Comparison of ENCODE assay signal across 1 cellular context in the genomic region with DNA sequence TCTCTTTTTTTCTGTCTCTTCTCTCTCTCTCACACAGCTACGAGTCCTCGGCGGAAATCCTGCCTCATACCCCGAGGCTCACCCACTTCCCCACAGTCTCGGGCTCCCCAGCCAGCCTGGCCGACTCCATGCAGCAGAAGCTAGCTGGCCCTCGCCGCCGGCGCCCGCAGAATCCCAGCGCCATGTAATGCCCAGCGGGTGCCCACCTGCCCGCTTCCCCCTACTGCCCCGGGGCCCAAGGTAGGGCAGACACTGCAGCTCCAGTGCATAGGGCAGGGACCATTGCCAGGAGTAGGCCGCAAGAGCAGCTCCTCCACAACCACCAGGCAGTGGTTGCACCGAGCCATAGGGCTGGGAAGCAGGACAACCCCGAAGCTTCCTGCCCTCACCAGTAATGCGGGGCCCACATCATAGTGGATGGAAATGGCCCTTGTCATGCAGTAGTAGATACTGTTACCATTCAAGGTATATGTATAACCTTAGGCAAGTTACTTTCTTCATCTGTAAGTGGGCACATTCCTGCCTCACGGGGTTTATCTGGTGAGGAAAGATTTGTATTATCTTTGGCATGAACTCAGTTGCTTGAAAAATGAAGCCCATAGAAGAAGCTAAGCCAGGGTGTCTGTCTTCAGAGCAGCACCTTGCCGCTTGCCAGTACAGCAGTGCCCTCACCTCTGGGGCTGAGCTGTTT.
TF ChIP-seq lines count a peak whose summit lies in the region.

No MANE protein-coding gene starts in this region.

TF ChIP-seq in GM23338, 12 proteins besides CTCF, POLR2A, EP300 and RAD21 (continued from another document):
- TF ChIP-seq, protein P1, sequence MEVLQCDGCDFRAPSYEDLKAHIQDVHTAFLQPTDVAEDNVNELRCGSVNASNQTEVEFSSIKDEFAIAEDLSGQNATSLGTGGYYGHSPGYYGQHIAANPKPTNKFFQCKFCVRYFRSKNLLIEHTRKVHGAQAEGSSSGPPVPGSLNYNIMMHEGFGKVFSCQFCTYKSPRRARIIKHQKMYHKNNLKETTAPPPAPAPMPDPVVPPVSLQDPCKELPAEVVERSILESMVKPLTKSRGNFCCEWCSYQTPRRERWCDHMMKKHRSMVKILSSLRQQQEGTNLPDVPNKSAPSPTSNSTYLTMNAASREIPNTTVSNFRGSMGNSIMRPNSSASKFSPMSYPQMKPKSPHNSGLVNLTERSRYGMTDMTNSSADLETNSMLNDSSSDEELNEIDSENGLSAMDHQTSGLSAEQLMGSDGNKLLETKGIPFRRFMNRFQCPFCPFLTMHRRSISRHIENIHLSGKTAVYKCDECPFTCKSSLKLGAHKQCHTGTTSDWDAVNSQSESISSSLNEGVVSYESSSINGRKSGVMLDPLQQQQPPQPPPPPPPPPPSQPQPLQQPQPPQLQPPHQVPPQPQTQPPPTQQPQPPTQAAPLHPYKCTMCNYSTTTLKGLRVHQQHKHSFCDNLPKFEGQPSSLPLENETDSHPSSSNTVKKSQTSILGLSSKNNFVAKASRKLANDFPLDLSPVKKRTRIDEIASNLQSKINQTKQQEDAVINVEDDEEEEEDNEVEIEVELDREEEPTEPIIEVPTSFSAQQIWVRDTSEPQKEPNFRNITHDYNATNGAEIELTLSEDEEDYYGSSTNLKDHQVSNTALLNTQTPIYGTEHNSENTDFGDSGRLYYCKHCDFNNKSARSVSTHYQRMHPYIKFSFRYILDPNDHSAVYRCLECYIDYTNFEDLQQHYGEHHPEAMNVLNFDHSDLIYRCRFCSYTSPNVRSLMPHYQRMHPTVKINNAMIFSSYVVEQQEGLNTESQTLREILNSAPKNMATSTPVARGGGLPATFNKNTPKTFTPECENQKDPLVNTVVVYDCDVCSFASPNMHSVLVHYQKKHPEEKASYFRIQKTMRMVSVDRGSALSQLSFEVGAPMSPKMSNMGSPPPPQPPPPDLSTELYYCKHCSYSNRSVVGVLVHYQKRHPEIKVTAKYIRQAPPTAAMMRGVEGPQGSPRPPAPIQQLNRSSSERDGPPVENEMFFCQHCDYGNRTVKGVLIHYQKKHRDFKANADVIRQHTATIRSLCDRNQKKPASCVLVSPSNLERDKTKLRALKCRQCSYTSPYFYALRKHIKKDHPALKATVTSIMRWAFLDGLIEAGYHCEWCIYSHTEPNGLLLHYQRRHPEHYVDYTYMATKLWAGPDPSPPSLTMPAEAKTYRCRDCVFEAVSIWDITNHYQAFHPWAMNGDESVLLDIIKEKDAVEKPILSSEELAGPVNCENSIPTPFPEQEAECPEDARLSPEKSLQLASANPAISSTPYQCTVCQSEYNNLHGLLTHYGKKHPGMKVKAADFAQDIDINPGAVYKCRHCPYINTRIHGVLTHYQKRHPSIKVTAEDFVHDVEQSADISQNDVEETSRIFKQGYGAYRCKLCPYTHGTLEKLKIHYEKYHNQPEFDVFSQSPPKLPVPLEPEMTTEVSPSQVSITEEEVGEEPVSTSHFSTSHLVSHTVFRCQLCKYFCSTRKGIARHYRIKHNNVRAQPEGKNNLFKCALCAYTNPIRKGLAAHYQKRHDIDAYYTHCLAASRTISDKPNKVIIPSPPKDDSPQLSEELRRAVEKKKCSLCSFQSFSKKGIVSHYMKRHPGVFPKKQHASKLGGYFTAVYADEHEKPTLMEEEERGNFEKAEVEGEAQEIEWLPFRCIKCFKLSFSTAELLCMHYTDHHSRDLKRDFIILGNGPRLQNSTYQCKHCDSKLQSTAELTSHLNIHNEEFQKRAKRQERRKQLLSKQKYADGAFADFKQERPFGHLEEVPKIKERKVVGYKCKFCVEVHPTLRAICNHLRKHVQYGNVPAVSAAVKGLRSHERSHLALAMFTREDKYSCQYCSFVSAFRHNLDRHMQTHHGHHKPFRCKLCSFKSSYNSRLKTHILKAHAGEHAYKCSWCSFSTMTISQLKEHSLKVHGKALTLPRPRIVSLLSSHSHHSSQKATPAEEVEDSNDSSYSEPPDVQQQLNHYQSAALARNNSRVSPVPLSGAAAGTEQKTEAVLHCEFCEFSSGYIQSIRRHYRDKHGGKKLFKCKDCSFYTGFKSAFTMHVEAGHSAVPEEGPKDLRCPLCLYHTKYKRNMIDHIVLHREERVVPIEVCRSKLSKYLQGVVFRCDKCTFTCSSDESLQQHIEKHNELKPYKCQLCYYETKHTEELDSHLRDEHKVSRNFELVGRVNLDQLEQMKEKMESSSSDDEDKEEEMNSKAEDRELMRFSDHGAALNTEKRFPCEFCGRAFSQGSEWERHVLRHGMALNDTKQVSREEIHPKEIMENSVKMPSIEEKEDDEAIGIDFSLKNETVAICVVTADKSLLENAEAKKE (CRISPR knock-in tag; IDR thresholded peaks at IDR 0.05) = no peak
- no peak for TF ChIP-seq ZNF331 (CRISPR knock-in tag; IDR thresholded peaks at IDR 0.05; ENCODE audit: low read depth)
- TF ChIP-seq EZH2phosphoT487 (IDR thresholded peaks at IDR 0.05; ENCODE audit: unreplicated experiment) = no peak
- TF ChIP-seq POLR2AphosphoS5 (IDR thresholded peaks at IDR 0.05; ENCODE audit: low read depth) = no peak
- no peak for TF ChIP-seq EZH2 (IDR thresholded peaks at IDR 0.05; ENCODE audit: low read depth, unreplicated experiment)
- no peak for TF ChIP-seq JUNB (IDR thresholded peaks at IDR 0.05; ENCODE audit: unreplicated experiment)
- no peak for TF ChIP-seq ZNF114 (CRISPR knock-in tag; IDR thresholded peaks at IDR 0.05)
- no peak for TF ChIP-seq CREB1 (CRISPR knock-in tag; IDR thresholded peaks at IDR 0.05; ENCODE audit: low read depth)
- no peak for TF ChIP-seq STAT1 (IDR thresholded peaks at IDR 0.05; ENCODE audit: unreplicated experiment)
- TF ChIP-seq NANOG (IDR thresholded peaks at IDR 0.05; ENCODE audit: borderline replicate concordance) = no peak
